ENCODE assay signal across 15 cellular contexts in genomic region chr11:59573216-59573615, GRCh38. TPM values are rescaled to one million over a fixed set of nuclear protein-coding genes. Genes with fewer than 3 reads are reported as not detected.
A peak's percentile ranks its signal among the peaks of the same experiment; 100 is the strongest.
DNase-seq lines count a peak whose midpoint lies in the region; ATAC-seq and TF ChIP-seq lines count a peak whose summit lies in the region.
"Had no signal": no experiment of that assay in that cellular context is flagged by ENCODE, and none has a peak within 500 bp of the region (broad histone marks: within the 10 kb centered on the region; RNA-seq: fewer than 3 reads in every experiment).

No MANE protein-coding gene starts in this region.

- TF ChIP-seq POLR2A in HCT116 (IDR thresholded peaks at IDR 0.05; ENCODE audit: borderline replicate concordance, extremely low read depth, insufficient read depth, insufficient read length) (no peak), adrenal gland (IDR thresholded peaks at IDR 0.05) (no peak)

- no TSS peak for BruUV-seq in HCT116 (replicated peaks; lab: Mats Ljungman, UMichigan)

- DNase-seq in HCT116 (ENCODE audit: low read depth, low spot score) (no peak), adrenal gland (peak in 3 of 7 donors; percentile 34 to 57 (median 54)), fibroblast of the conjunctiva (ENCODE audit: low read depth) (peak; percentile 76), smooth muscle cell (lab: John Stamatoyannopoulos, UW; ENCODE audit: unreplicated experiment) (no peak), NCI-H2171 (lab: John Stamatoyannopoulos, UW) (no peak), cortex of kidney (lab: John Stamatoyannopoulos, UW) (no peak)
- no peak for DNase-seq in activated T-helper 1 cell treated with anti-CD3 and anti-CD28 coated beads, Interleukin-12 subunit alpha, Interleukin-12 subunit beta, Interleukin-2, Interleukin-4 antibody, amounts not matched to agents 30 ng/mL and 10 ng/mL and 1 ng/mL, durations not matched to agents 14 hours and 24 hours and 36 hours (ENCODE audit: low spot score)
- no peak for DNase-seq in activated T-cell treated with anti-CD3 and anti-CD28 coated beads, Interleukin-2, amount 50 U/mL, for 4 hours
- DNase-seq: activated naive CD4-positive, alpha-beta T cell treated with Interleukin-2 at 50 U/mL for 16 hours; effector CD4-positive, alpha-beta T cell; KG1; NCI-H2081 treated with DMSO at 0.1 percent for 48 hours; T-helper 1 cell; thyroid gland had no signal

- intact Hi-C loops in HCT116 (cut with micrococcal nuclease) = no loop called here
- intact Hi-C loops in adrenal gland (cut with DNase I) = no loop called here
- intact Hi-C loops in activated T-helper 1 cell treated with anti-CD3 and anti-CD28 coated beads, Interleukin-12 subunit alpha, Interleukin-12 subunit beta, Interleukin-2, Interleukin-4 antibody, amounts not matched to agents 30 ng/mL and 10 ng/mL and 1 ng/mL, durations not matched to agents 14 hours and 24 hours and 36 hours (cut with micrococcal nuclease) = no loop called here

- RAD21 ChIA-PET in HCT116 (lab: Charles Lee; ENCODE audit: low non-redundant PET in 1 of 2, low total read pairs in 2 of 2, uncharacterized antibody in 2 of 2, unreplicated experiment in 2 of 2) = no interaction called here

- H3K79me2 ChIP-seq in HCT116 (ENCODE audit: insufficient read depth, low read length) (no peaks in the 10 kb centered on the region), smooth muscle cell (ENCODE audit: low read depth) (no peaks in the 10 kb centered on the region)

- peaks cover 31% of the 10 kb centered on the region for H3F3A ChIP-seq in smooth muscle cell (ENCODE audit: low read depth)

- no peak overlapping the region for H3K27ac ChIP-seq in HCT116 (ENCODE audit: low read depth, low read length)
- peak overlapping the region in 4 of 5 donors; percentile 57 to 83 (median 73) for H3K27ac ChIP-seq in adrenal gland
- H3K27ac ChIP-seq in smooth muscle cell (ENCODE audit: low read depth) = peak overlapping the region; percentile 92
- H3K27ac ChIP-seq: thyroid gland had no signal

- H3K27me3 Mint-ChIP-seq in activated T-helper 1 cell treated with anti-CD3 and anti-CD28 coated beads, Interleukin-12 subunit alpha, Interleukin-12 subunit beta, Interleukin-2, Interleukin-4 antibody, amounts not matched to agents 30 ng/mL and 10 ng/mL and 1 ng/mL, durations not matched to agents 14 hours and 24 hours and 36 hours (ENCODE audit: insufficient read depth) = no peaks in the 10 kb centered on the region
- no peaks in the 10 kb centered on the region for H3K27me3 Mint-ChIP-seq in activated T-cell treated with anti-CD3 and anti-CD28 coated beads, Interleukin-2, amount 50 U/mL, for 4 hours (ENCODE audit: low read depth)

- H3K4me1 Mint-ChIP-seq in activated T-helper 1 cell treated with anti-CD3 and anti-CD28 coated beads, Interleukin-12 subunit alpha, Interleukin-12 subunit beta, Interleukin-2, Interleukin-4 antibody, amounts not matched to agents 30 ng/mL and 10 ng/mL and 1 ng/mL, durations not matched to agents 14 hours and 24 hours and 36 hours (ENCODE audit: low read depth) = no peaks in the 10 kb centered on the region
- no peaks in the 10 kb centered on the region for H3K4me1 Mint-ChIP-seq in activated T-cell treated with anti-CD3 and anti-CD28 coated beads, Interleukin-2, amount 50 U/mL, for 4 hours (ENCODE audit: low read depth)

- no peaks in the 10 kb centered on the region for H3K9me2 ChIP-seq in HCT116 (ENCODE audit: insufficient read depth)

- CTCF ChIA-PET in HCT116 (lab: Charles Lee) = interaction anchor here (0.8 kb wide), 1 partner anchor 182 kb away, joined by 3 read pairs; the partner anchor contains the start of gene STX3

- H3K4me3 Mint-ChIP-seq in activated T-helper 1 cell treated with anti-CD3 and anti-CD28 coated beads, Interleukin-12 subunit alpha, Interleukin-12 subunit beta, Interleukin-2, Interleukin-4 antibody, amounts not matched to agents 30 ng/mL and 10 ng/mL and 1 ng/mL, durations not matched to agents 14 hours and 24 hours and 36 hours = no peak overlapping the region
- H3K4me3 Mint-ChIP-seq in activated T-cell treated with anti-CD3 and anti-CD28 coated beads, Interleukin-2, amount 50 U/mL, for 4 hours = no peak overlapping the region

- WGBS in adrenal gland, 4 donors = 60 to 68% (median 67%) methylated on average over 4 of the region's 4 CpGs
- WGBS in smooth muscle cell (ENCODE audit: low lambda C conversion rate) = 66% methylated on average over 4 of the region's 4 CpGs

- ATAC-seq in HCT116 = no peak; the same call in 1 of the 2 replicates
- no peak for ATAC-seq in activated T-cell treated with anti-CD3 and anti-CD28 coated beads, Interleukin-2, amount 50 U/mL, for 4 hours
- ATAC-seq: sciatic nerve had no signal

- TF ChIP-seq RAD21 in HCT116 (IDR thresholded peaks at IDR 0.05; ENCODE audit: low read depth) = no peak

- POLR2A ChIA-PET in HCT116 (lab: Charles Lee) = no interaction called here

- H3K4me1 ChIP-seq in HCT116 (ENCODE audit: control insufficient read depth in 1 of 2, insufficient read depth in 2 of 2, low read length in 2 of 2) = peaks cover 0 to 11% of the 10 kb centered on the region in 2 experiments; a peak in 3 of 4 replicates
- peaks cover 23 to 27% of the 10 kb centered on the region in 2 donors for H3K4me1 ChIP-seq in adrenal gland (replicated peaks in 1 of 2)
- H3K4me1 ChIP-seq in smooth muscle cell (ENCODE audit: low read depth) = peaks cover 11% of the 10 kb centered on the region
- H3K4me1 ChIP-seq: thyroid gland had no signal

- TF ChIP-seq CTCF in HCT116 (IDR thresholded peaks at IDR 0.05 in 2 of 3, conservative IDR thresholded peaks at IDR 0.05 in 1 of 3; ENCODE audit: borderline replicate concordance in 1 of 3, insufficient read depth in 1 of 3, low read depth in 2 of 3, low read length in 2 of 3) (no peak), adrenal gland (IDR thresholded peaks at IDR 0.05) (no peak), smooth muscle cell (IDR thresholded peaks at IDR 0.05; ENCODE audit: borderline replicate concordance, insufficient read depth, poor library complexity, severe bottlenecking) (no peak)

- H4K20me1 ChIP-seq in HCT116 (ENCODE audit: insufficient read depth) = no peaks in the 10 kb centered on the region
- no peaks in the 10 kb centered on the region for H4K20me1 ChIP-seq in smooth muscle cell (ENCODE audit: low read depth)

- H3K4me3 ChIP-seq in HCT116 (replicated peaks in 1 of 2; ENCODE audit: low read depth in 1 of 2, low read length in 2 of 2) (no peak overlapping the region), adrenal gland (no peak overlapping the region), smooth muscle cell (no peak overlapping the region)
- H3K4me3 ChIP-seq: thyroid gland had no signal

- H3K9me3 ChIP-seq in HCT116 (ENCODE audit: control insufficient read depth in 1 of 2, insufficient read depth in 1 of 2, low read depth in 1 of 2, low read length in 2 of 2) (no peaks in the 10 kb centered on the region), adrenal gland (replicated peaks in 1 of 3) (no peaks in the 10 kb centered on the region), smooth muscle cell (replicated peaks; ENCODE audit: low read depth) (no peaks in the 10 kb centered on the region)
- H3K9me3 ChIP-seq: thyroid gland had no signal

- no peaks in the 10 kb centered on the region for H3K27me3 ChIP-seq in HCT116 (ENCODE audit: insufficient read depth, low read length)
- no peaks in the 10 kb centered on the region for H3K27me3 ChIP-seq in adrenal gland
- no peaks in the 10 kb centered on the region for H3K27me3 ChIP-seq in smooth muscle cell (ENCODE audit: low read depth)
- H3K27me3 ChIP-seq: thyroid gland had no signal

- H3K36me3 ChIP-seq in HCT116 (ENCODE audit: control insufficient read depth in 1 of 2, insufficient read depth in 2 of 2, low read length in 2 of 2) (peaks cover 12 to 19% of the 10 kb centered on the region in 2 experiments; a peak in 3 of 4 replicates), adrenal gland (replicated peaks in 1 of 2) (peaks cover 0 to 28% of the 10 kb centered on the region in 2 donors), smooth muscle cell (ENCODE audit: low read depth) (peaks cover 18% of the 10 kb centered on the region)

- H3K27ac Mint-ChIP-seq in activated T-helper 1 cell treated with anti-CD3 and anti-CD28 coated beads, Interleukin-12 subunit alpha, Interleukin-12 subunit beta, Interleukin-2, Interleukin-4 antibody, amounts not matched to agents 30 ng/mL and 10 ng/mL and 1 ng/mL, durations not matched to agents 14 hours and 24 hours and 36 hours = no peak overlapping the region

- H3K9ac ChIP-seq in HCT116 (ENCODE audit: low read length) = no peak overlapping the region
- peak overlapping the region; percentile 70 for H3K9ac ChIP-seq in smooth muscle cell (ENCODE audit: low read depth)

- H2AFZ ChIP-seq in HCT116 (ENCODE audit: low read depth, low read length, poor library complexity, severe bottlenecking) (no peak overlapping the region), smooth muscle cell (ENCODE audit: low read depth) (no peak overlapping the region)

- H3K4me2 ChIP-seq in HCT116 (ENCODE audit: low read length) = peak overlapping the region; percentile 17; the same call in 1 of the 2 replicates
- peak overlapping the region; percentile 68 for H3K4me2 ChIP-seq in smooth muscle cell

- peaks cover 35% of the 10 kb centered on the region for H3K36me3 Mint-ChIP-seq in activated T-helper 1 cell treated with anti-CD3 and anti-CD28 coated beads, Interleukin-12 subunit alpha, Interleukin-12 subunit beta, Interleukin-2, Interleukin-4 antibody, amounts not matched to agents 30 ng/mL and 10 ng/mL and 1 ng/mL, durations not matched to agents 14 hours and 24 hours and 36 hours (ENCODE audit: low read depth)
- H3K36me3 Mint-ChIP-seq in activated T-cell treated with anti-CD3 and anti-CD28 coated beads, Interleukin-2, amount 50 U/mL, for 4 hours (ENCODE audit: insufficient read depth) = peaks cover 26% of the 10 kb centered on the region

- no peaks in the 10 kb centered on the region for H3K9me3 Mint-ChIP-seq in activated T-helper 1 cell treated with anti-CD3 and anti-CD28 coated beads, Interleukin-12 subunit alpha, Interleukin-12 subunit beta, Interleukin-2, Interleukin-4 antibody, amounts not matched to agents 30 ng/mL and 10 ng/mL and 1 ng/mL, durations not matched to agents 14 hours and 24 hours and 36 hours
- H3K9me3 Mint-ChIP-seq in activated T-cell treated with anti-CD3 and anti-CD28 coated beads, Interleukin-2, amount 50 U/mL, for 4 hours = no peaks in the 10 kb centered on the region

TF ChIP-seq in HCT116, 20 proteins besides CTCF, POLR2A, EP300 and RAD21 (continues in another document):
- no peak for TF ChIP-seq CBX3 (IDR thresholded peaks at IDR 0.05; ENCODE audit: low read depth)
- TF ChIP-seq ZNF274 (IDR thresholded peaks at IDR 0.05; ENCODE audit: low read depth, low read length) = no peak
- TF ChIP-seq CEBPB (IDR thresholded peaks at IDR 0.05; ENCODE audit: low read depth) = no peak

RNA-seq across cellular contexts. Expression of gene OSBP, which starts 42.4 kb away (rescaled TPM):
- total RNA-seq in HCT116 (2021; ENCODE audit: unreplicated experiment) (43.8 TPM), adrenal gland (100 to 1,000 TPM in 1 of 8 donors, 10 to 100 TPM in 7; 44.0 to 117 (median 88.6) TPM), smooth muscle cell (40.0 and 47.2 TPM in 2 replicates)
- polyA plus RNA-seq in HCT116 (2012) = 27.2 and 28.3 TPM in 2 replicates
- polyA plus RNA-seq in adrenal gland (100 to 1,000 TPM in 1 of 3 donors, 10 to 100 TPM in 2; 15.3 to 120 (median 18.5) TPM), smooth muscle cell (32.0 and 35.9 TPM in 2 replicates)
- 40.5 and 41.7 TPM in 2 replicates for total RNA-seq in activated T-helper 1 cell treated with anti-CD3 and anti-CD28 coated beads, Interleukin-12 subunit alpha, Interleukin-12 subunit beta, Interleukin-2, Interleukin-4 antibody, amounts not matched to agents 30 ng/mL and 10 ng/mL and 1 ng/mL, durations not matched to agents 14 hours and 24 hours and 36 hours
- total RNA-seq in activated T-cell treated with anti-CD3 and anti-CD28 coated beads, Interleukin-2, amount 50 U/mL, for 4 hours = 10 to 100 TPM; 32.5 to 39.4 (median 35.4) TPM
